Comparison of ENCODE assay signal across 28 cellular contexts in genomic region chr5:174834081-174834480, GRCh38.
"Had no signal": no experiment of that assay in that cellular context is flagged by ENCODE, and none has a peak within 500 bp of the region (broad histone marks: within the 10 kb centered on the region; RNA-seq: fewer than 3 reads in every experiment).

No MANE protein-coding gene starts in this region.

- H3K9me3 Mint-ChIP-seq: activated CD4-positive, alpha-beta memory T cell treated with anti-CD3 and anti-CD28 coated beads, Interleukin-2, amount 10 ng/mL, durations not matched to agents 7 days and 5 days; activated CD4-positive, alpha-beta T cell treated with anti-CD3 and anti-CD28 coated beads, Interleukin-2, amount 10 ng/mL, durations not matched to agents 7 days and 5 days; activated T-cell treated with anti-CD3 and anti-CD28 coated beads, Interleukin-2, amount 50 U/mL, for 24 hours; neural crest cell had no signal

- H3K27me3 Mint-ChIP-seq: activated CD4-positive, alpha-beta memory T cell treated with anti-CD3 and anti-CD28 coated beads, Interleukin-2, amount 10 ng/mL, durations not matched to agents 7 days and 5 days; activated CD4-positive, alpha-beta T cell treated with anti-CD3 and anti-CD28 coated beads, Interleukin-2, amount 10 ng/mL, durations not matched to agents 7 days and 5 days had no signal

- H3K27ac Mint-ChIP-seq: activated CD4-positive, alpha-beta memory T cell treated with anti-CD3 and anti-CD28 coated beads, Interleukin-2, amount 10 ng/mL, durations not matched to agents 7 days and 5 days; activated CD4-positive, alpha-beta T cell treated with anti-CD3 and anti-CD28 coated beads, Interleukin-2, amount 10 ng/mL, durations not matched to agents 7 days and 5 days; activated naive CD4-positive, alpha-beta T cell treated with anti-CD3 and anti-CD28 coated beads, Interleukin-2, amount 50 U/mL, for 72 hours; activated T-cell treated with anti-CD3 and anti-CD28 coated beads, Interleukin-2, amount 50 U/mL, for 24 hours; effector memory CD8-positive, alpha-beta T cell; immature natural killer cell; mesothelial cell of epicardium; naive thymus-derived CD8-positive, alpha-beta T cell; WTC11 had no signal

- ATAC-seq: activated naive CD4-positive, alpha-beta T cell treated with anti-CD3 and anti-CD28 coated beads, Interleukin-2, amount 50 U/mL, for 72 hours; body of pancreas; effector memory CD8-positive, alpha-beta T cell; heart left ventricle; naive thymus-derived CD8-positive, alpha-beta T cell; pancreas; upper lobe of right lung; WTC11 had no signal

- DNase-seq: activated CD4-positive, alpha-beta memory T cell treated with anti-CD3 and anti-CD28 coated beads, Interleukin-2, amount 10 ng/mL, durations not matched to agents 7 days and 5 days; activated CD4-positive, alpha-beta T cell treated with anti-CD3 and anti-CD28 coated beads for 1 hour; activated CD4-positive, alpha-beta T cell treated with anti-CD3 and anti-CD28 coated beads, Interleukin-2, amount 10 ng/mL, durations not matched to agents 7 days and 5 days; activated CD8-positive, alpha-beta memory T cell treated with anti-CD3 and anti-CD28 coated beads, Interleukin-2, amount 50 U/mL, for 48 hours; activated T-cell treated with anti-CD3 and anti-CD28 coated beads, Interleukin-2, amount 50 U/mL, for 24 hours; anterior cingulate cortex; body of pancreas; colonic mucosa; dorsolateral prefrontal cortex; effector memory CD8-positive, alpha-beta T cell; heart left ventricle; hypothalamus; immature natural killer cell; kidney; naive thymus-derived CD8-positive, alpha-beta T cell; nucleus accumbens; pancreas; sigmoid colon; stimulated activated naive CD4-positive, alpha-beta T cell; T-helper 2 cell; tibial artery; upper lobe of right lung had no signal

- H3K4me1 Mint-ChIP-seq: activated CD4-positive, alpha-beta memory T cell treated with anti-CD3 and anti-CD28 coated beads, Interleukin-2, amount 10 ng/mL, durations not matched to agents 7 days and 5 days; activated CD4-positive, alpha-beta T cell treated with anti-CD3 and anti-CD28 coated beads, Interleukin-2, amount 10 ng/mL, durations not matched to agents 7 days and 5 days; immature natural killer cell; naive thymus-derived CD8-positive, alpha-beta T cell; neural crest cell had no signal

- H3K4me3 Mint-ChIP-seq: activated CD4-positive, alpha-beta memory T cell treated with anti-CD3 and anti-CD28 coated beads, Interleukin-2, amount 10 ng/mL, durations not matched to agents 7 days and 5 days; activated CD4-positive, alpha-beta T cell treated with anti-CD3 and anti-CD28 coated beads, Interleukin-2, amount 10 ng/mL, durations not matched to agents 7 days and 5 days; activated T-cell treated with anti-CD3 and anti-CD28 coated beads, Interleukin-2, amount 50 U/mL, for 24 hours; effector memory CD8-positive, alpha-beta T cell; immature natural killer cell; mesothelial cell of epicardium; naive thymus-derived CD8-positive, alpha-beta T cell; neural crest cell; WTC11 had no signal

- H3K36me3 Mint-ChIP-seq: immature natural killer cell; mesothelial cell of epicardium; naive thymus-derived CD8-positive, alpha-beta T cell; WTC11 had no signal

- H3K27ac ChIP-seq: body of pancreas, colonic mucosa, dorsolateral prefrontal cortex, heart left ventricle, pancreas, prostate gland, sigmoid colon, suprapubic skin, tibial artery, upper lobe of right lung had no signal
